ENCODE assay signal across 1 cellular context in genomic region chr5:32039601-32040000, GRCh38.
DNase-seq lines count a peak whose midpoint lies in the region; ATAC-seq, FAIRE-seq and TF ChIP-seq lines count a peak whose summit lies in the region.
"Not testable (repeated sequence)": the region's sequence is repeated elsewhere in the genome, so short reads cannot be mapped to it uniquely, and the experiment has no call there.

No MANE protein-coding gene starts in this region.

- CTCF ChIA-PET in A549 (lab: Yijun Ruan, JAX): not testable (repeated sequence)

- H3K9me3 ChIP-seq in A549: not testable (repeated sequence)

- not testable (repeated sequence) for FAIRE-seq in A549 (lab: Jason Lieb, UNC)

- H3K4me1 ChIP-seq in A549: peaks cover 18% of the 10 kb centered on the region

- TF ChIP-seq RAD21 in A549 (conservative IDR thresholded peaks at IDR 0.05 in 1 of 2, IDR thresholded peaks at IDR 0.05 in 1 of 2): not testable (repeated sequence)

- not testable (repeated sequence) for H3K4me2 ChIP-seq in A549

- TF ChIP-seq EP300 in A549 (IDR thresholded peaks at IDR 0.05): not testable (repeated sequence)

- not testable (repeated sequence) for DNase-seq in A549 (ENCODE audit: low read depth in 1 of 2, low spot score in 1 of 2)

- POLR2A ChIA-PET in A549 (lab: Yijun Ruan, JAX): not testable (repeated sequence)

- TF ChIP-seq CTCF in A549 (IDR thresholded peaks at IDR 0.05): not testable (repeated sequence)

- H3K27ac ChIP-seq in A549: peak overlapping the region; percentile 45 to 60; a peak in 2 of 6 replicates

- H3K4me3 ChIP-seq in A549: not testable (repeated sequence)

- WGBS in A549 (ENCODE audit: missing lambda C conversion rate): 95% methylated on average over 4 of the region's 26 CpGs

- not testable (repeated sequence) for TF ChIP-seq POLR2A in A549 (IDR thresholded peaks at IDR 0.05; ENCODE audit: low read length)

- ATAC-seq in A549: not testable (repeated sequence)
